ENCODE assay signal across 1 cellular context in the genomic region with DNA sequence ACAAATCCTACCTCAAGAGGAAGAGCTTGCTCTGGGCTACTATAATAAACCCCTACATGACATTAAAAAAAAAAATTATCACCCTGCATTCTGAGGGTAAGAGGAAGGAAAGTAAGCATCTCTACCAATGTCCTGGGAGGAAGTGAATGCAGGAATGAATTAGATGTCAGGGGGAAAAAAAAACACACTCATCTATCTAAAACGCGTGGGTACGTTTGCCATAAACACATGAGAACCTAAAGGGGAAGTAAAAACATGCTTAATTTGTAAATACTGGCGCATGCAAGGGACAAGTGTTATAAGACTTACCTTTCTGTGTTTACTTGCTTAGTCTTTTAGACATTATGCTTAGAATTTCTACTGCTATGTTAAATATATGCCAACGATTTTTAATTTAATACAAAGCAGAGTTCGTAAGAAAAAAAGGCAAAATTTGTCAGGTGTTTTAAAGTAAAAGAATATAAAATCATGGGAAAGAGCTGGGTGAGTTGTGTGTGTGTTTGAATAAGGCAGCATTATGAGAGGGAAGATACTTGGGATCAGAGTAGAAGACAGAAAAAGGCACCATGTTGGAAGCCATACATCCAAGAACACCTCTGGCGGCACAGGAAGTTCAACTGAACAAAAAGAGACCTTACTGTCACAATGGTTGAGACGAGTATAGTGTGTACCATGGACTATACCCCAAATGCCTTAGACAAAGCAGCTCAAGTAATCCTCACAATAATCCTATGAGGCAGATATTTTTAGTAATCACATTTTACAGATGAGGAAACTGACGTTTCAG.
TF ChIP-seq lines count a peak whose summit lies in the region.

No MANE protein-coding gene starts in this region.

TF ChIP-seq in GM12878, 131 proteins besides CTCF, POLR2A, EP300 and RAD21 (continues in another document):
- TF ChIP-seq SUPT20H (IDR thresholded peaks at IDR 0.05; ENCODE audit: borderline replicate concordance, control insufficient read depth, low read depth, low read length) (no peak), MXI1 (IDR thresholded peaks at IDR 0.05; ENCODE audit: low read depth, low read length) (peak; percentile 88; the same call in 1 of the 2 replicates), CHD1 (IDR thresholded peaks at IDR 0.05; ENCODE audit: low read depth, low read length) (no peak), ATF7 (IDR thresholded peaks at IDR 0.05; ENCODE audit: low read depth) (0 out of 2 replicates have a peak, but pooled peaks have one; percentile 21), BHLHE40 (IDR thresholded peaks at IDR 0.05; ENCODE audit: borderline replicate concordance in 1 of 2, low read depth in 2 of 2, low read length in 1 of 2) (0 out of 4 replicates have a peak, but pooled peaks of 1 of the 2 experiments have one; percentile 6), TCF7 (IDR thresholded peaks at IDR 0.05; ENCODE audit: borderline replicate concordance) (no peak), CREM (IDR thresholded peaks at IDR 0.05; ENCODE audit: low read depth) (no peak), KAT2A (conservative IDR thresholded peaks at IDR 0.05; ENCODE audit: control insufficient read depth, low read depth, low read length) (no peak), EED (IDR thresholded peaks at IDR 0.05; ENCODE audit: low read depth) (no peak), NR2C2 (IDR thresholded peaks at IDR 0.05; ENCODE audit: borderline replicate concordance, control insufficient read depth, insufficient read length, low read depth) (no peak), PAX8 (IDR thresholded peaks at IDR 0.05) (0 out of 2 replicates have a peak, but pooled peaks have one; percentile 13), CHD2 (IDR thresholded peaks at IDR 0.05; ENCODE audit: borderline replicate concordance, low read depth, low read length) (no peak), RELA (IDR thresholded peaks at IDR 0.05; ENCODE audit: borderline replicate concordance, partially characterized antibody) (no peak), NBN (IDR thresholded peaks at IDR 0.05) (peak; percentile 58; the same call in 1 of the 2 replicates), HCFC1 (IDR thresholded peaks at IDR 0.05; ENCODE audit: low read length) (no peak), YY1 (IDR thresholded peaks at IDR 0.05; ENCODE audit: low read depth, low read length) (peak; percentile 45; the same call in 1 of the 2 replicates), EGR1 (IDR thresholded peaks at IDR 0.05; ENCODE audit: borderline replicate concordance in 1 of 2, low read depth in 2 of 2, low read length in 2 of 2) (no peak), ZNF384 (IDR thresholded peaks at IDR 0.05; ENCODE audit: borderline replicate concordance, low read depth, low read length) (peak; percentile 48; the same call in 1 of the 2 replicates), ZZZ3 (IDR thresholded peaks at IDR 0.05; ENCODE audit: control insufficient read depth, insufficient read length, low read depth) (no peak), RB1 (IDR thresholded peaks at IDR 0.05; ENCODE audit: borderline replicate concordance) (no peak), MEF2A (IDR thresholded peaks at IDR 0.05; ENCODE audit: insufficient read depth, low read depth, low read length) (no peak), RUNX3 (IDR thresholded peaks at IDR 0.05; ENCODE audit: low read length) (peak; percentile 15; the same call in 1 of the 2 replicates), MTA2 (IDR thresholded peaks at IDR 0.05; ENCODE audit: low read depth) (0 out of 2 replicates have a peak, but pooled peaks have one; percentile 19), SUZ12 (IDR thresholded peaks at IDR 0.05; ENCODE audit: unreplicated experiment) (no peak), SP1 (IDR thresholded peaks at IDR 0.05; ENCODE audit: low read depth, low read length) (no peak), TCF3 (IDR thresholded peaks at IDR 0.05; ENCODE audit: borderline replicate concordance, insufficient read depth, low read depth, low read length) (no peak), SIN3A (IDR thresholded peaks at IDR 0.05; ENCODE audit: low read depth, low read length) (peak; percentile 73), BRCA1 (IDR thresholded peaks at IDR 0.05; ENCODE audit: low read depth, low read length) (no peak), SRF (IDR thresholded peaks at IDR 0.05; ENCODE audit: low read depth in 2 of 2, low read length in 2 of 2) (no peak), TBL1XR1 (IDR thresholded peaks at IDR 0.05; ENCODE audit: low read depth, low read length) (no peak), PML (IDR thresholded peaks at IDR 0.05; ENCODE audit: low read length) (no peak), NR2C1 (IDR thresholded peaks at IDR 0.05) (no peak), HDAC2 (IDR thresholded peaks at IDR 0.05) (no peak)
- TF ChIP-seq, protein P1, sequence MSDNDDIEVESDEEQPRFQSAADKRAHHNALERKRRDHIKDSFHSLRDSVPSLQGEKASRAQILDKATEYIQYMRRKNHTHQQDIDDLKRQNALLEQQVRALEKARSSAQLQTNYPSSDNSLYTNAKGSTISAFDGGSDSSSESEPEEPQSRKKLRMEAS (IDR thresholded peaks at IDR 0.05; ENCODE audit: low read depth, low read length): peak; percentile 51; the same call in 1 of the 2 replicates
- TF ChIP-seq, protein P2, sequence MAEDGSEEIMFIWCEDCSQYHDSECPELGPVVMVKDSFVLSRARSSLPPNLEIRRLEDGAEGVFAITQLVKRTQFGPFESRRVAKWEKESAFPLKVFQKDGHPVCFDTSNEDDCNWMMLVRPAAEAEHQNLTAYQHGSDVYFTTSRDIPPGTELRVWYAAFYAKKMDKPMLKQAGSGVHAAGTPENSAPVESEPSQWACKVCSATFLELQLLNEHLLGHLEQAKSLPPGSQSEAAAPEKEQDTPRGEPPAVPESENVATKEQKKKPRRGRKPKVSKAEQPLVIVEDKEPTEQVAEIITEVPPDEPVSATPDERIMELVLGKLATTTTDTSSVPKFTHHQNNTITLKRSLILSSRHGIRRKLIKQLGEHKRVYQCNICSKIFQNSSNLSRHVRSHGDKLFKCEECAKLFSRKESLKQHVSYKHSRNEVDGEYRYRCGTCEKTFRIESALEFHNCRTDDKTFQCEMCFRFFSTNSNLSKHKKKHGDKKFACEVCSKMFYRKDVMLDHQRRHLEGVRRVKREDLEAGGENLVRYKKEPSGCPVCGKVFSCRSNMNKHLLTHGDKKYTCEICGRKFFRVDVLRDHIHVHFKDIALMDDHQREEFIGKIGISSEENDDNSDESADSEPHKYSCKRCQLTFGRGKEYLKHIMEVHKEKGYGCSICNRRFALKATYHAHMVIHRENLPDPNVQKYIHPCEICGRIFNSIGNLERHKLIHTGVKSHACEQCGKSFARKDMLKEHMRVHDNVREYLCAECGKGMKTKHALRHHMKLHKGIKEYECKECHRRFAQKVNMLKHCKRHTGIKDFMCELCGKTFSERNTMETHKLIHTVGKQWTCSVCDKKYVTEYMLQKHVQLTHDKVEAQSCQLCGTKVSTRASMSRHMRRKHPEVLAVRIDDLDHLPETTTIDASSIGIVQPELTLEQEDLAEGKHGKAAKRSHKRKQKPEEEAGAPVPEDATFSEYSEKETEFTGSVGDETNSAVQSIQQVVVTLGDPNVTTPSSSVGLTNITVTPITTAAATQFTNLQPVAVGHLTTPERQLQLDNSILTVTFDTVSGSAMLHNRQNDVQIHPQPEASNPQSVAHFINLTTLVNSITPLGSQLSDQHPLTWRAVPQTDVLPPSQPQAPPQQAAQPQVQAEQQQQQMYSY (CRISPR knock-in tag; IDR thresholded peaks at IDR 0.05): no peak
- TF ChIP-seq, protein P3, sequence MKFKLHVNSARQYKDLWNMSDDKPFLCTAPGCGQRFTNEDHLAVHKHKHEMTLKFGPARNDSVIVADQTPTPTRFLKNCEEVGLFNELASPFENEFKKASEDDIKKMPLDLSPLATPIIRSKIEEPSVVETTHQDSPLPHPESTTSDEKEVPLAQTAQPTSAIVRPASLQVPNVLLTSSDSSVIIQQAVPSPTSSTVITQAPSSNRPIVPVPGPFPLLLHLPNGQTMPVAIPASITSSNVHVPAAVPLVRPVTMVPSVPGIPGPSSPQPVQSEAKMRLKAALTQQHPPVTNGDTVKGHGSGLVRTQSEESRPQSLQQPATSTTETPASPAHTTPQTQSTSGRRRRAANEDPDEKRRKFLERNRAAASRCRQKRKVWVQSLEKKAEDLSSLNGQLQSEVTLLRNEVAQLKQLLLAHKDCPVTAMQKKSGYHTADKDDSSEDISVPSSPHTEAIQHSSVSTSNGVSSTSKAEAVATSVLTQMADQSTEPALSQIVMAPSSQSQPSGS (IDR thresholded peaks at IDR 0.05; ENCODE audit: low read length): no peak
- TF ChIP-seq, protein P4, sequence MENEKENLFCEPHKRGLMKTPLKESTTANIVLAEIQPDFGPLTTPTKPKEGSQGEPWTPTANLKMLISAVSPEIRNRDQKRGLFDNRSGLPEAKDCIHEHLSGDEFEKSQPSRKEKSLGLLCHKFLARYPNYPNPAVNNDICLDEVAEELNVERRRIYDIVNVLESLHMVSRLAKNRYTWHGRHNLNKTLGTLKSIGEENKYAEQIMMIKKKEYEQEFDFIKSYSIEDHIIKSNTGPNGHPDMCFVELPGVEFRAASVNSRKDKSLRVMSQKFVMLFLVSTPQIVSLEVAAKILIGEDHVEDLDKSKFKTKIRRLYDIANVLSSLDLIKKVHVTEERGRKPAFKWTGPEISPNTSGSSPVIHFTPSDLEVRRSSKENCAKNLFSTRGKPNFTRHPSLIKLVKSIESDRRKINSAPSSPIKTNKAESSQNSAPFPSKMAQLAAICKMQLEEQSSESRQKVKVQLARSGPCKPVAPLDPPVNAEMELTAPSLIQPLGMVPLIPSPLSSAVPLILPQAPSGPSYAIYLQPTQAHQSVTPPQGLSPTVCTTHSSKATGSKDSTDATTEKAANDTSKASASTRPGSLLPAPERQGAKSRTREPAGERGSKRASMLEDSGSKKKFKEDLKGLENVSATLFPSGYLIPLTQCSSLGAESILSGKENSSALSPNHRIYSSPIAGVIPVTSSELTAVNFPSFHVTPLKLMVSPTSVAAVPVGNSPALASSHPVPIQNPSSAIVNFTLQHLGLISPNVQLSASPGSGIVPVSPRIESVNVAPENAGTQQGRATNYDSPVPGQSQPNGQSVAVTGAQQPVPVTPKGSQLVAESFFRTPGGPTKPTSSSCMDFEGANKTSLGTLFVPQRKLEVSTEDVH (IDR thresholded peaks at IDR 0.05; ENCODE audit: low read depth, partially characterized antibody): no peak
- TF ChIP-seq, protein P5, sequence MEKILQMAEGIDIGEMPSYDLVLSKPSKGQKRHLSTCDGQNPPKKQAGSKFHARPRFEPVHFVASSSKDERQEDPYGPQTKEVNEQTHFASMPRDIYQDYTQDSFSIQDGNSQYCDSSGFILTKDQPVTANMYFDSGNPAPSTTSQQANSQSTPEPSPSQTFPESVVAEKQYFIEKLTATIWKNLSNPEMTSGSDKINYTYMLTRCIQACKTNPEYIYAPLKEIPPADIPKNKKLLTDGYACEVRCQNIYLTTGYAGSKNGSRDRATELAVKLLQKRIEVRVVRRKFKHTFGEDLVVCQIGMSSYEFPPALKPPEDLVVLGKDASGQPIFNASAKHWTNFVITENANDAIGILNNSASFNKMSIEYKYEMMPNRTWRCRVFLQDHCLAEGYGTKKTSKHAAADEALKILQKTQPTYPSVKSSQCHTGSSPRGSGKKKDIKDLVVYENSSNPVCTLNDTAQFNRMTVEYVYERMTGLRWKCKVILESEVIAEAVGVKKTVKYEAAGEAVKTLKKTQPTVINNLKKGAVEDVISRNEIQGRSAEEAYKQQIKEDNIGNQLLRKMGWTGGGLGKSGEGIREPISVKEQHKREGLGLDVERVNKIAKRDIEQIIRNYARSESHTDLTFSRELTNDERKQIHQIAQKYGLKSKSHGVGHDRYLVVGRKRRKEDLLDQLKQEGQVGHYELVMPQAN (conservative IDR thresholded peaks at IDR 0.05): peak; percentile 60; the same call in 1 of the 2 replicates
- TF ChIP-seq, protein P6, sequence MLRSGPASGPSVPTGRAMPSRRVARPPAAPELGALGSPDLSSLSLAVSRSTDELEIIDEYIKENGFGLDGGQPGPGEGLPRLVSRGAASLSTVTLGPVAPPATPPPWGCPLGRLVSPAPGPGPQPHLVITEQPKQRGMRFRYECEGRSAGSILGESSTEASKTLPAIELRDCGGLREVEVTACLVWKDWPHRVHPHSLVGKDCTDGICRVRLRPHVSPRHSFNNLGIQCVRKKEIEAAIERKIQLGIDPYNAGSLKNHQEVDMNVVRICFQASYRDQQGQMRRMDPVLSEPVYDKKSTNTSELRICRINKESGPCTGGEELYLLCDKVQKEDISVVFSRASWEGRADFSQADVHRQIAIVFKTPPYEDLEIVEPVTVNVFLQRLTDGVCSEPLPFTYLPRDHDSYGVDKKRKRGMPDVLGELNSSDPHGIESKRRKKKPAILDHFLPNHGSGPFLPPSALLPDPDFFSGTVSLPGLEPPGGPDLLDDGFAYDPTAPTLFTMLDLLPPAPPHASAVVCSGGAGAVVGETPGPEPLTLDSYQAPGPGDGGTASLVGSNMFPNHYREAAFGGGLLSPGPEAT (IDR thresholded peaks at IDR 0.05; ENCODE audit: low read depth): peak; percentile 47; the same call in 1 of the 2 replicates
- TF ChIP-seq, protein P7, sequence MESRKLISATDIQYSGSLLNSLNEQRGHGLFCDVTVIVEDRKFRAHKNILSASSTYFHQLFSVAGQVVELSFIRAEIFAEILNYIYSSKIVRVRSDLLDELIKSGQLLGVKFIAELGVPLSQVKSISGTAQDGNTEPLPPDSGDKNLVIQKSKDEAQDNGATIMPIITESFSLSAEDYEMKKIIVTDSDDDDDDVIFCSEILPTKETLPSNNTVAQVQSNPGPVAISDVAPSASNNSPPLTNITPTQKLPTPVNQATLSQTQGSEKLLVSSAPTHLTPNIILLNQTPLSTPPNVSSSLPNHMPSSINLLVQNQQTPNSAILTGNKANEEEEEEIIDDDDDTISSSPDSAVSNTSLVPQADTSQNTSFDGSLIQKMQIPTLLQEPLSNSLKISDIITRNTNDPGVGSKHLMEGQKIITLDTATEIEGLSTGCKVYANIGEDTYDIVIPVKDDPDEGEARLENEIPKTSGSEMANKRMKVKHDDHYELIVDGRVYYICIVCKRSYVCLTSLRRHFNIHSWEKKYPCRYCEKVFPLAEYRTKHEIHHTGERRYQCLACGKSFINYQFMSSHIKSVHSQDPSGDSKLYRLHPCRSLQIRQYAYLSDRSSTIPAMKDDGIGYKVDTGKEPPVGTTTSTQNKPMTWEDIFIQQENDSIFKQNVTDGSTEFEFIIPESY (IDR thresholded peaks at IDR 0.05): no peak
- TF ChIP-seq, protein P8, sequence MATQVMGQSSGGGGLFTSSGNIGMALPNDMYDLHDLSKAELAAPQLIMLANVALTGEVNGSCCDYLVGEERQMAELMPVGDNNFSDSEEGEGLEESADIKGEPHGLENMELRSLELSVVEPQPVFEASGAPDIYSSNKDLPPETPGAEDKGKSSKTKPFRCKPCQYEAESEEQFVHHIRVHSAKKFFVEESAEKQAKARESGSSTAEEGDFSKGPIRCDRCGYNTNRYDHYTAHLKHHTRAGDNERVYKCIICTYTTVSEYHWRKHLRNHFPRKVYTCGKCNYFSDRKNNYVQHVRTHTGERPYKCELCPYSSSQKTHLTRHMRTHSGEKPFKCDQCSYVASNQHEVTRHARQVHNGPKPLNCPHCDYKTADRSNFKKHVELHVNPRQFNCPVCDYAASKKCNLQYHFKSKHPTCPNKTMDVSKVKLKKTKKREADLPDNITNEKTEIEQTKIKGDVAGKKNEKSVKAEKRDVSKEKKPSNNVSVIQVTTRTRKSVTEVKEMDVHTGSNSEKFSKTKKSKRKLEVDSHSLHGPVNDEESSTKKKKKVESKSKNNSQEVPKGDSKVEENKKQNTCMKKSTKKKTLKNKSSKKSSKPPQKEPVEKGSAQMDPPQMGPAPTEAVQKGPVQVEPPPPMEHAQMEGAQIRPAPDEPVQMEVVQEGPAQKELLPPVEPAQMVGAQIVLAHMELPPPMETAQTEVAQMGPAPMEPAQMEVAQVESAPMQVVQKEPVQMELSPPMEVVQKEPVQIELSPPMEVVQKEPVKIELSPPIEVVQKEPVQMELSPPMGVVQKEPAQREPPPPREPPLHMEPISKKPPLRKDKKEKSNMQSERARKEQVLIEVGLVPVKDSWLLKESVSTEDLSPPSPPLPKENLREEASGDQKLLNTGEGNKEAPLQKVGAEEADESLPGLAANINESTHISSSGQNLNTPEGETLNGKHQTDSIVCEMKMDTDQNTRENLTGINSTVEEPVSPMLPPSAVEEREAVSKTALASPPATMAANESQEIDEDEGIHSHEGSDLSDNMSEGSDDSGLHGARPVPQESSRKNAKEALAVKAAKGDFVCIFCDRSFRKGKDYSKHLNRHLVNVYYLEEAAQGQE (IDR thresholded peaks at IDR 0.05; ENCODE audit: low read depth, low read length): no peak
